ENCODE assay signal across 8 cellular contexts in the genomic region with DNA sequence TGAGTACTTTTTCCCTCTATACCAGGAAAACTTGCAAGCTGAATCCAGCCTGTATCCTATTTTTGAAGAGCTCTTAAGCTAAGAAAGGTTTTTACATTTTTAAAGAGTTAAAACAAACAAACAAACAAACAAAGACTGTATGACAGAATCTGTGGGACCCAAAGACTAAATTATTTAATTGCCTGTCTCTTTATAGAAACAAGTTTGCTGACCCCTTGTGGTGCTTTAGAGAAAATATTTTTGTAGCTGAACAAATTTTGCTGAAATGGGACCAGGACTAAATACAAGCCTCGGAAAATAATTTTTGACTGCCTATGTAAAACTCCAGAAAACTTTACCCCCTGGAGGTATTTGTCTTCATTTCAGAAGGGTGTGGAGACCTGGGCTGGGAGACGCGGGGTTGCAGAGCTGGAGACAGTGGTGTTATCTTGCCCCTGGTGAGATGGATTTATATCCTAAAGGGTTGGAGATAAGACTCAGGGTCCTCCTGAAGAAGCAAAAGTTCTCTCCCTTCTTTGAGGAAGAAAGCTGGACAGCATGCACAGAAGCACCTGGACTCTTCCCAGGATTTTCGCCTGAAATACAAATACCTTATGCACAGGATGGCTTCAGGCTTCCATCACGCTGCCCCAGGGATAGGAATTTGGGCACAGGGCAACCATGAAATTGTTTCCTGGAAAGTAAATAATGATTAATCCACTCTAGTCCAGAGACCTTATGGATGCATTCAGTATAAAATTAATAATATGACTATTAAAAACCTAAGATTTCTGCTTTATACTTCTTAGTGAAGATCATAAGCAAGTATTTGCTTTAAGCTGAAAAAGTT. TPM values are rescaled to one million over a fixed set of nuclear protein-coding genes. Genes with fewer than 3 reads are reported as not detected.
DNase-seq lines count a peak whose midpoint lies in the region; ATAC-seq and TF ChIP-seq lines count a peak whose summit lies in the region.

No MANE protein-coding gene starts in this region.

- H3K4me3 Mint-ChIP-seq in nephron progenitor cell = no peak overlapping the region

- ATAC-seq in stimulated activated naive CD8-positive, alpha-beta T cell treated with anti-CD3 and anti-CD28 coated beads, Interleukin-15, Interleukin-2, amounts not matched to agents 100 U/mL and 50 U/mL, for 24 hours = no peak

- no peaks in the 10 kb centered on the region for H3K9me3 ChIP-seq in NT2/D1 (ENCODE audit: insufficient read depth, low read length)

- no peak overlapping the region for H3K27ac ChIP-seq in dorsolateral prefrontal cortex

- H3K36me3 ChIP-seq in NT2/D1 (ENCODE audit: insufficient read depth, insufficient read length, low read length) = no peaks in the 10 kb centered on the region

- intact Hi-C loops in dorsolateral prefrontal cortex (cut with DNase I) = loop anchor here in 1 of 2 donors (2.0 kb wide), 1 partner anchor 1446 kb away; no protein-coding TSS in a partner anchor

- no peaks in the 10 kb centered on the region for H3K9me3 Mint-ChIP-seq in nephron progenitor cell

- H3K4me3 ChIP-seq in NT2/D1 (ENCODE audit: insufficient read length, low read depth) (no peak overlapping the region), dorsolateral prefrontal cortex (no peak overlapping the region)

- H3K9ac ChIP-seq in NT2/D1 (ENCODE audit: insufficient read length, low read depth) = no peak overlapping the region

- peaks cover 4% of the 10 kb centered on the region for H3K27me3 Mint-ChIP-seq in nephron progenitor cell (ENCODE audit: low read depth, poor library complexity)

- TF ChIP-seq CTCF in dorsolateral prefrontal cortex (IDR thresholded peaks at IDR 0.05 in 54 of 56, conservative IDR thresholded peaks at IDR 0.05 in 2 of 56; ENCODE audit: low read depth in 1 of 56, partially characterized antibody in 56 of 56) = peak; percentile 40 to 79 (median 64)
- TF ChIP-seq CTCF in nephron progenitor cell (IDR thresholded peaks at IDR 0.05) = peak; percentile 63

- DNase-seq in CD1c-positive myeloid dendritic cell (ENCODE audit: extremely low spot score) (peak; percentile 40), HS-5 (ENCODE audit: low read depth) (peak; percentile 6), NT2/D1 (ENCODE audit: low read depth, low spot score) (peak; percentile 8), dorsolateral prefrontal cortex (no peak), nephron progenitor cell (no peak), cortex of kidney (lab: John Stamatoyannopoulos, UW) (no peak)
- DNase-seq in activated CD4-positive, alpha-beta T cell treated with anti-CD3 and anti-CD28 coated beads for 4 hours = no peak
- DNase-seq in stimulated activated naive CD8-positive, alpha-beta T cell treated with anti-CD3 and anti-CD28 coated beads, Interleukin-15, Interleukin-2, amounts not matched to agents 100 U/mL and 50 U/mL, for 24 hours = no peak

- H3K36me3 Mint-ChIP-seq in nephron progenitor cell (ENCODE audit: low read depth) = no peaks in the 10 kb centered on the region

- H3K27me3 ChIP-seq in NT2/D1 (ENCODE audit: insufficient read depth, insufficient read length) = no peaks in the 10 kb centered on the region
- no peaks in the 10 kb centered on the region for H3K27me3 ChIP-seq in dorsolateral prefrontal cortex

- H3K27ac Mint-ChIP-seq in nephron progenitor cell = no peak overlapping the region

- H3K4me1 ChIP-seq in NT2/D1 (ENCODE audit: insufficient read depth, insufficient read length) = no peaks in the 10 kb centered on the region

- H3K4me1 Mint-ChIP-seq in nephron progenitor cell = no peaks in the 10 kb centered on the region

RNA-seq across cellular contexts. Expression of a gene that starts 54.3 kb away (rescaled TPM):
- 10 to 100 TPM; 23.9 to 86.2 (median 57.2) TPM for total RNA-seq in dorsolateral prefrontal cortex

Comparison
In these comparisons a context has a peak if more than half of its experiments do, and no peak if none do; other contexts are left out.
1. DNase-seq: peak in CD1c-positive myeloid dendritic cell (single experiment), HS-5 (single experiment) and NT2/D1 (single experiment); none in dorsolateral prefrontal cortex (0 of 10), nephron progenitor cell (single experiment), cortex of kidney (single experiment), activated CD4-positive, alpha-beta T cell treated with anti-CD3 and anti-CD28 coated beads for 4 hours (0 of 2) and stimulated activated naive CD8-positive, alpha-beta T cell treated with anti-CD3 and anti-CD28 coated beads, Interleukin-15, Interleukin-2, amounts not matched to agents 100 U/mL and 50 U/mL, for 24 hours (single experiment).